Comparison of ENCODE assay signal across 19 cellular contexts in the genomic region with DNA sequence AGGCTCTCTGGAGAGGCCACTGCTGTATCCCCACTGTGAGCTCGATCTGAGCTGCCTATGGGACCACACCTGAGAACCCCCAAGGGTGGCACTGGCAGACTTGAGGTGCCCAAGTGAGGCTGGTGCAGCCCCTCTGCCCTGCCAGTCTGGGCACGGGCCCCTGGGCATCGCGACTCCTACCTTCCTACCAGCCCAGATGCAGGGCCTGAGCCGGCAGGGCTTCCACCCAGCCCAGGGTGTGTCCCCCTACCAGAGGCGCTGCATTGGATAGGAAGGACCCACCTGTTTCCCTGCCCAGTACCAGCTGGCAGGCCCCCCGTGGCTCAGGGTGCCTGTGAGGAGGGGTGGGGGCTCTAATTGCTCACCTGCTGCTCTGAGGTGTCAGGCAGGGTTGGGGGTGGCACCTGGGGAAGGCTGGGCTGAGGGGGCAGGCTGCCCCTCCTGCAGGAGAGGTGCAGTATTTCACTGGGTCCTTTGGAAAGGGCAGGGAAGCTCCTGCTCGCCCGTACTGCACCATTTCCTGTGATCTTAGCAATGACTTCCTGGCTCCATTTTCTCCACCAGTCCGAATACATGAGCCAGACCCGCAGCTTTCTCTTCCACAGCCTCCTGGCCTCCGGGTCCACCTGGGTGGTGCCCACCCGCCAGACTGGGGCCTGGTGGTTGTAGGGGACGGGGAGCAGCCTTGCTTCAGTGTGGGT. TPM values are rescaled to one million over a fixed set of nuclear protein-coding genes. Genes with fewer than 3 reads are reported as not detected.
DNase-seq lines count a peak whose midpoint lies in the region; ATAC-seq and TF ChIP-seq lines count a peak whose summit lies in the region.
"Had no signal": no experiment of that assay in that cellular context is flagged by ENCODE, and none has a peak within 500 bp of the region (broad histone marks: within the 10 kb centered on the region; RNA-seq: fewer than 3 reads in every experiment).

No MANE protein-coding gene starts in this region.

- H2AFZ ChIP-seq in MM.1S (ENCODE audit: low read length) = no peak overlapping the region
- H2AFZ ChIP-seq: GM23248 had no signal

- H3K4me1 Mint-ChIP-seq in chondrocyte (ENCODE audit: low read depth) = no peaks in the 10 kb centered on the region
- H3K4me1 Mint-ChIP-seq: natural killer cell had no signal

- peaks cover 61% of the 10 kb centered on the region for H3K79me2 ChIP-seq in MM.1S (ENCODE audit: low read length)

- TF ChIP-seq POLR2A in esophagus muscularis mucosa (IDR thresholded peaks at IDR 0.05; ENCODE audit: low read depth) = no peak

- no peak overlapping the region for H3K4me3 Mint-ChIP-seq in chondrocyte (ENCODE audit: unreplicated experiment)
- H3K4me3 Mint-ChIP-seq: natural killer cell had no signal

- no peaks in the 10 kb centered on the region for H4K20me1 ChIP-seq in BLaER1
- H4K20me1 ChIP-seq in MM.1S (ENCODE audit: insufficient read depth, low read length) = 0 out of 2 replicates have a peak, but pooled peaks cover 6% of the 10 kb centered on the region

- no peaks in the 10 kb centered on the region for H3F3A ChIP-seq in MM.1S (ENCODE audit: insufficient read depth, low read length)

- no peak for TF ChIP-seq EP300 in esophagus muscularis mucosa (IDR thresholded peaks at IDR 0.05)

- H3K4me2 ChIP-seq in BLaER1 (peak overlapping the region; percentile 76), MM.1S (ENCODE audit: low read depth, low read length) (no peak overlapping the region)

- no peaks in the 10 kb centered on the region for H3K9me2 ChIP-seq in MM.1S (replicated peaks; ENCODE audit: insufficient read depth, low read length)

- H3K36me3 ChIP-seq in BLaER1 (no peaks in the 10 kb centered on the region), GM06990 (ENCODE audit: control insufficient read depth, insufficient read depth, low read length) (no peaks in the 10 kb centered on the region; the same call in 1 of the 2 replicates), esophagus muscularis mucosa (no peaks in the 10 kb centered on the region), MM.1S (replicated peaks; ENCODE audit: insufficient read depth, low read length) (no peaks in the 10 kb centered on the region)
- H3K36me3 ChIP-seq: esophagus squamous epithelium, thoracic aorta had no signal

- H3K36me3 Mint-ChIP-seq in chondrocyte (ENCODE audit: low read depth) = peaks cover 1% of the 10 kb centered on the region
- H3K36me3 Mint-ChIP-seq: natural killer cell had no signal

- no peak overlapping the region for H3K27ac Mint-ChIP-seq in chondrocyte (ENCODE audit: unreplicated experiment)
- H3K27ac Mint-ChIP-seq: natural killer cell had no signal

- H3K9me3 Mint-ChIP-seq in chondrocyte (ENCODE audit: low read depth) = no peaks in the 10 kb centered on the region
- H3K9me3 Mint-ChIP-seq: natural killer cell had no signal

- H3K4me1 ChIP-seq in BLaER1 (peaks cover 57% of the 10 kb centered on the region), esophagus muscularis mucosa (peaks cover 5 to 8% (median 6%) of the 10 kb centered on the region in 4 donors), MM.1S (ENCODE audit: low read length) (no peaks in the 10 kb centered on the region)

- no peak for ATAC-seq in HG02642 (IDR thresholded peaks at IDR 0.05; ENCODE audit: poor library complexity, unreplicated experiment)
- ATAC-seq in GM18511 (IDR thresholded peaks at IDR 0.05; ENCODE audit: unreplicated experiment) = no peak
- ATAC-seq: natural killer cell had no signal

- peaks cover 2% of the 10 kb centered on the region for H3K27me3 Mint-ChIP-seq in chondrocyte (ENCODE audit: low read depth)

- no peak overlapping the region for H3K4me3 ChIP-seq in BLaER1
- peak overlapping the region; percentile 43 for H3K4me3 ChIP-seq in GM06990 (replicated peaks; ENCODE audit: low read depth, low read length)
- no peak overlapping the region for H3K4me3 ChIP-seq in esophagus muscularis mucosa
- no peak overlapping the region for H3K4me3 ChIP-seq in MM.1S (ENCODE audit: low read length)
- H3K4me3 ChIP-seq: dorsolateral prefrontal cortex, esophagus squamous epithelium, GM23248, thoracic aorta had no signal

- TF ChIP-seq CTCF in GM06990 (IDR thresholded peaks at IDR 0.05; ENCODE audit: insufficient read depth, low read length, poor library complexity, severe bottlenecking) = peak; percentile 8
- no peak for TF ChIP-seq CTCF in chondrocyte (IDR thresholded peaks at IDR 0.05)
- no peak for TF ChIP-seq CTCF in esophagus muscularis mucosa (IDR thresholded peaks at IDR 0.05)
- no peak for TF ChIP-seq CTCF in MM.1S (IDR thresholded peaks at IDR 0.05; ENCODE audit: low read length)

- no peaks in the 10 kb centered on the region for H3K9me3 ChIP-seq in BLaER1
- H3K9me3 ChIP-seq in esophagus muscularis mucosa = no peaks in the 10 kb centered on the region
- no peaks in the 10 kb centered on the region for H3K9me3 ChIP-seq in MM.1S (replicated peaks; ENCODE audit: insufficient read depth, low read length)
- H3K9me3 ChIP-seq: esophagus squamous epithelium, thoracic aorta had no signal

- H3K9ac ChIP-seq in BLaER1 (no peak overlapping the region), MM.1S (ENCODE audit: low read length) (no peak overlapping the region)
- H3K9ac ChIP-seq: GM23248 had no signal

- WGBS in esophagus muscularis mucosa = 88% methylated on average over 7 of the region's 14 CpGs

- no peaks in the 10 kb centered on the region for H3K27me3 ChIP-seq in BLaER1
- no peaks in the 10 kb centered on the region for H3K27me3 ChIP-seq in GM06990 (replicated peaks; ENCODE audit: control insufficient read depth, insufficient read depth, low read length)
- H3K27me3 ChIP-seq in esophagus muscularis mucosa = peaks cover 0 to 60% (median 0%) of the 10 kb centered on the region in 4 donors
- no peaks in the 10 kb centered on the region for H3K27me3 ChIP-seq in MM.1S (replicated peaks; ENCODE audit: insufficient read depth, low read length)

- H3K27ac ChIP-seq in BLaER1 = peak overlapping the region; percentile 53
- H3K27ac ChIP-seq in esophagus muscularis mucosa (replicated peaks in 1 of 4) = no peak overlapping the region
- H3K27ac ChIP-seq in MM.1S (ENCODE audit: low read length) = no peak overlapping the region
- H3K27ac ChIP-seq: dorsolateral prefrontal cortex, esophagus squamous epithelium, GM23248, RWPE1, thoracic aorta had no signal

- intact Hi-C loops in esophagus muscularis mucosa (cut with DNase I) = no loop called here

- peak; percentile 67 for DNase-seq in GM06990 (ENCODE audit: extremely low read depth, insufficient read length)
- DNase-seq in NCI-H1417 (lab: John Stamatoyannopoulos, UW) = peak in 2 of 3 experiments; percentile 80 to 82
- peak; percentile 86 for DNase-seq in chondrocyte (ENCODE audit: low spot score)
- DNase-seq in esophagus muscularis mucosa (ENCODE audit: extremely low spot score) = no peak
- DNase-seq in MM.1S = no peak
- DNase-seq: activated CD4-positive, CD25-positive, alpha-beta regulatory T cell; esophagus squamous epithelium; GM23248; Kasumi-1; natural killer cell; NCI-H187; NCI-H774; T-helper 1 cell had no signal

RNA-seq across cellular contexts. Expression of gene TP73, which starts 11.8 kb away (rescaled TPM):
- 0.05 to 0.58 TPM in 2 of 3 replicates, not detected in the other for total RNA-seq in chondrocyte
- total RNA-seq in esophagus muscularis mucosa = not detected
- total RNA-seq: GM23248, thoracic aorta had no signal

RNA-seq across cellular contexts. Expression of gene WRAP73, which starts 14.2 kb away (rescaled TPM):
- 12.6 to 17.6 TPM (median 15.5 TPM) in 3 replicates for total RNA-seq in chondrocyte
- total RNA-seq in esophagus muscularis mucosa = 10 to 100 TPM; 12.9 to 25.9 (median 15.7) TPM

RNA-seq across cellular contexts. Expression of gene TPRG1L, which starts 39.3 kb away (rescaled TPM):
- 52.5 to 53.7 TPM (median 53.6 TPM) in 3 replicates for total RNA-seq in chondrocyte
- 10 to 100 TPM; 36.8 to 55.3 (median 50.3) TPM for total RNA-seq in esophagus muscularis mucosa

RNA-seq across cellular contexts. Expression of gene MEGF6, which starts 52.8 kb away (rescaled TPM):
- total RNA-seq in chondrocyte = 185 to 332 TPM (median 328 TPM) in 3 replicates
- 10 to 100 TPM in 3 of 4 donors, 1 to 10 TPM in 1; 9.3 to 18.1 (median 12.7) TPM for total RNA-seq in esophagus muscularis mucosa

Comparison
In these comparisons a context has a peak if more than half of its experiments do, and no peak if none do; other contexts are left out.
1. DNase-seq: peak in GM06990 (single experiment), NCI-H1417 (2 of 3) and chondrocyte (single experiment); none in esophagus muscularis mucosa (single experiment) and MM.1S (single experiment).